Comparison of ENCODE assay signal across 9 cellular contexts in the genomic region with DNA sequence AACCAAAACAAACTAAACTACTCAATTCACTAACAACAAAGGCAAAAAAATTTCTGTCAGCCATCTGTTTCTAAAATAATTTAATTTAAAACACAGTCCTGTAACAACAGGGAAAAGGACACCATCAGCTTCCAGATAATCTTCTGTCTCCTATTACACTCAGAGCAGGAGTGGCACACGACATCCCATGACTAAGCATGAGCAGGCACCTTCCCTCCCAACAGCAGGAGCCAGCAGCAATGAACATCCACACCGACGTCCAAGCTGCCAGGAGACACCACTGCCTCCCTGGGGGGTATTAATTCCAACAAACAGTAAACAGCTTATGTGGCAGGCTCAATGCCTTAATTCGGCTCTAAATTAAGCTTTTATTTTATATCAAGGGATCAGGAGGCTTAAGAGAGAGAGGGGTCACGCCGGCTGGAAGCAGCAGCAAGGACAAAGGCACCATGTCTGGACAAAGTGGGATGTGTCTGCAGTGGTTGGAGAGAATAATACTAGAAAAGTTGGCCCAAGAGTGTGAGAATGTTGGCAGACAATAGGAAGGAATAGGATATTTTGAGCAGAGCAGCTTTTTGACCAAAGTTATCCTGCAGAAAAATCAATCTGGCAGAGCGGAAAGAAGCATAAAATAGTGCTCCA. TPM values are rescaled to one million over a fixed set of nuclear protein-coding genes. Genes with fewer than 3 reads are reported as not detected.
DNase-seq lines count a peak whose midpoint lies in the region; ATAC-seq and TF ChIP-seq lines count a peak whose summit lies in the region.
"Had no signal": no experiment of that assay in that cellular context is flagged by ENCODE, and none has a peak within 500 bp of the region (broad histone marks: within the 10 kb centered on the region; RNA-seq: fewer than 3 reads in every experiment).

No MANE protein-coding gene starts in this region.

- POLR2A ChIA-PET in activated CD8-positive, alpha-beta T cell treated with anti-CD3 and anti-CD28 coated beads for 36 hours (lab: Charles Lee): interaction anchor here (0.5 kb wide), 1 partner anchor 11 kb away, joined by 3 read pairs; no protein-coding TSS in a partner anchor

- H3K9me3 ChIP-seq in parathyroid adenoma (ENCODE audit: control insufficient read depth, low read length): no peaks in the 10 kb centered on the region
- H3K9me3 ChIP-seq: neutrophil had no signal

- peak overlapping the region; percentile 13 for H3K4me2 ChIP-seq in parathyroid adenoma (ENCODE audit: low read length)

- H3K4me1 ChIP-seq in parathyroid adenoma: peaks cover 14% of the 10 kb centered on the region

- peak overlapping the region; percentile 30 for H3K27ac ChIP-seq in parathyroid adenoma
- H3K27ac ChIP-seq: neutrophil had no signal

- intact Hi-C loops in activated CD8-positive, alpha-beta T cell treated with anti-CD3 and anti-CD28 coated beads for 36 hours (cut with micrococcal nuclease): no loop called here

- no peak overlapping the region for H3K4me3 ChIP-seq in parathyroid adenoma (ENCODE audit: low read depth, low read length)

- H3K27ac Mint-ChIP-seq in activated CD8-positive, alpha-beta T cell treated with anti-CD3 and anti-CD28 coated beads for 36 hours: no peak overlapping the region

- no peak overlapping the region for H3K4me3 Mint-ChIP-seq in activated CD8-positive, alpha-beta T cell treated with anti-CD3 and anti-CD28 coated beads for 36 hours

- H3K27me3 ChIP-seq in parathyroid adenoma (ENCODE audit: control insufficient read depth, insufficient read depth, low read length): no peaks in the 10 kb centered on the region
- H3K27me3 ChIP-seq: neutrophil had no signal

- no peaks in the 10 kb centered on the region for H3K27me3 Mint-ChIP-seq in activated CD8-positive, alpha-beta T cell treated with anti-CD3 and anti-CD28 coated beads for 36 hours

- DNase-seq in GM03348 (ENCODE audit: low spot score) (peak; percentile 85), NCI-H82 (lab: John Stamatoyannopoulos, UW) (peak; percentile 98), epidermal melanocyte (ENCODE audit: insufficient read length, low spot score) (peak; percentile 60), ecto neural progenitor cell (ENCODE audit: low spot score) (no peak), GDM1 (lab: John Stamatoyannopoulos, UW) (no peak)
- DNase-seq in activated CD8-positive, alpha-beta T cell treated with anti-CD3 and anti-CD28 coated beads for 36 hours: no peak

- no peak overlapping the region for H3K9ac ChIP-seq in parathyroid adenoma

- no peak for TF ChIP-seq CTCF in parathyroid adenoma (IDR thresholded peaks at IDR 0.05)
- TF ChIP-seq CTCF in activated CD8-positive, alpha-beta T cell treated with anti-CD3 and anti-CD28 coated beads for 36 hours (IDR thresholded peaks at IDR 0.05): no peak

- H2AFZ ChIP-seq in parathyroid adenoma: peak overlapping the region; percentile 3

- CTCF ChIA-PET in activated CD8-positive, alpha-beta T cell treated with anti-CD3 and anti-CD28 coated beads for 36 hours (lab: Charles Lee): interaction anchor here (1.0 to 1.2 kb wide), 2 partner anchors 21 to 25 kb away, joined by 3 read pairs; no protein-coding TSS in a partner anchor

- no peaks in the 10 kb centered on the region for H3K36me3 ChIP-seq in parathyroid adenoma (ENCODE audit: control insufficient read depth, insufficient read depth, low read length)
- H3K36me3 ChIP-seq: neutrophil had no signal

- no peaks in the 10 kb centered on the region for H3K36me3 Mint-ChIP-seq in activated CD8-positive, alpha-beta T cell treated with anti-CD3 and anti-CD28 coated beads for 36 hours (ENCODE audit: low read depth)

- H3K4me1 Mint-ChIP-seq in activated CD8-positive, alpha-beta T cell treated with anti-CD3 and anti-CD28 coated beads for 36 hours (ENCODE audit: low read depth): no peaks in the 10 kb centered on the region

- no peaks in the 10 kb centered on the region for H3K9me3 Mint-ChIP-seq in activated CD8-positive, alpha-beta T cell treated with anti-CD3 and anti-CD28 coated beads for 36 hours

- no peaks in the 10 kb centered on the region for H3K79me2 ChIP-seq in parathyroid adenoma

- no peak for ATAC-seq in GM18517 (IDR thresholded peaks at IDR 0.05; ENCODE audit: unreplicated experiment)
- ATAC-seq in activated CD8-positive, alpha-beta T cell treated with anti-CD3 and anti-CD28 coated beads for 36 hours: no peak

RNA-seq across cellular contexts. Expression of gene KIAA1549, which starts 45.6 kb away (rescaled TPM):
- total RNA-seq in activated CD8-positive, alpha-beta T cell treated with anti-CD3 and anti-CD28 coated beads for 36 hours: 1 to 10 TPM; 1.3 to 1.5 TPM

Comparison
In these comparisons a context has a peak if more than half of its experiments do, and no peak if none do; other contexts are left out.
1. DNase-seq: peak in GM03348 (single experiment), NCI-H82 (single experiment) and epidermal melanocyte (single experiment); none in activated CD8-positive, alpha-beta T cell treated with anti-CD3 and anti-CD28 coated beads for 36 hours (single experiment), ecto neural progenitor cell (single experiment) and GDM1 (single experiment).